8 cellular contexts compared by ENCODE assay signal in genomic region chr14:33792387-33793368, GRCh38.
DNase-seq lines count a peak whose midpoint lies in the region; ATAC-seq and TF ChIP-seq lines count a peak whose summit lies in the region.

No MANE protein-coding gene starts in this region.

- peak; percentile 61 for ATAC-seq in GM18907 (IDR thresholded peaks at IDR 0.05; ENCODE audit: unreplicated experiment)
- peak; percentile 91 for ATAC-seq in mucosa of descending colon

- TF ChIP-seq CTCF in mucosa of descending colon (IDR thresholded peaks at IDR 0.05): peak; percentile 75

- H3K9me3 ChIP-seq in mucosa of descending colon: no peaks in the 10 kb centered on the region

- no peaks in the 10 kb centered on the region for H3K36me3 ChIP-seq in mucosa of descending colon (ENCODE audit: low read depth)

- intact Hi-C loops in mucosa of descending colon (cut with DNase I, micrococcal nuclease): loop anchor here (10.0 kb wide), 2 partner anchors 318 to 1218 kb away; no protein-coding TSS in a partner anchor

- no peak overlapping the region for H3K4me3 ChIP-seq in mucosa of descending colon

- H3K4me1 ChIP-seq in mucosa of descending colon (ENCODE audit: low read depth): peaks cover 3% of the 10 kb centered on the region

- DNase-seq in AG08395 (ENCODE audit: low spot score) (peak; percentile 82), HS-5 (ENCODE audit: low read depth) (peak; percentile 36), NOMO-1 treated with DMSO at 0.1 percent for 48 hours (lab: John Stamatoyannopoulos, UW; ENCODE audit: unreplicated experiment) (peak; percentile 24), epidermal melanocyte (ENCODE audit: insufficient read length, low spot score) (peak; percentile 77), mucosa of descending colon (peak; percentile 69 to 88 (median 87))
- peak; percentile 90 for DNase-seq in activated CD8-positive, alpha-beta memory T cell treated with anti-CD3 and anti-CD28 coated beads, Interleukin-2, amount 50 U/mL, for 48 hours
- DNase-seq in stimulated activated CD8-positive, alpha-beta memory T cell treated with anti-CD3 and anti-CD28 coated beads, Interleukin-4, amount 100 ng/mL, for 1 hour (ENCODE audit: low read depth in 2 of 2, low spot score in 1 of 2): peak; percentile 3 to 31

Comparison
In these comparisons a context has a peak if more than half of its experiments do, and no peak if none do; other contexts are left out.
1. DNase-seq: peak in every context shown above with its lines; median percentile 90 in activated CD8-positive, alpha-beta memory T cell treated with anti-CD3 and anti-CD28 coated beads, Interleukin-2, amount 50 U/mL, for 48 hours; 87 in mucosa of descending colon; 82 in AG08395; 77 in epidermal melanocyte; 36 in HS-5; 24 in NOMO-1 treated with DMSO at 0.1 percent for 48 hours; 17 in stimulated activated CD8-positive, alpha-beta memory T cell treated with anti-CD3 and anti-CD28 coated beads, Interleukin-4, amount 100 ng/mL, for 1 hour.